Comparison of ENCODE assay signal across 15 cellular contexts in the genomic region with DNA sequence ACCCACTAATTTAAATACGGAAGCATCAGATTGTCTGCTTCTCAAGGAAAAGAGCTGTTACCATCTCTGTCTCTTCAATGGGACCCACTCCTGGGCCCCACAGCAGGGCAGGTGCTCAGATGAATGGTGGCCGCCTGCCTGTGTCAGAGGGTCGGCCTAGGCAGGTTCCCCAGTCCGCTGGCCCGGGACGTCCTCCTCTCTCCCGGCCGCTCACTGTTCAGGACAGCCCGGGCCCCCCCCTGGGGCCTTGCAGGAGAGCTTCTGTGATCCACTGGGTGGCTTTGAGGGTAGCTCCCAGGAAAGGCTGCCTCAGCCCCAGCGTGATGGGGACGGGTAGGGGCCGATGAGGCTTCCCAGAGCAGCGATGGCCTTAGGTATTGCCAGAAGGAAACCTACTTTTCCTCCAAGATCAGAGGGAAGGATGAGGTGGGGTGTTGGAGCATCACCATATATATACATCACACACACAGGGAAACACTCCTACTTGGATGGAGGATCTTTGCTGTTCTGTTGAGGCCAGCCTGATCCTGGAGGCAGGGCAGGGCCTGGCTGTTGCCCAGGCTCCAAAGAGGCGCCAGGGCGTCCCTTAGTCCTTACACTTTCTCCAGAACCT.
A peak's percentile ranks its signal among the peaks of the same experiment; 100 is the strongest.
DNase-seq lines count a peak whose midpoint lies in the region; ATAC-seq, FAIRE-seq and TF ChIP-seq lines count a peak whose summit lies in the region.
"Had no signal": no experiment of that assay in that cellular context is flagged by ENCODE, and none has a peak within 500 bp of the region (broad histone marks: within the 10 kb centered on the region; RNA-seq: fewer than 3 reads in every experiment).

No MANE protein-coding gene starts in this region.

- peak overlapping the region; percentile 34 for H3K4me2 ChIP-seq in K562 (ENCODE audit: insufficient read depth, low read length)

- TF ChIP-seq CTCF in K562 (IDR thresholded peaks at IDR 0.05 in 2 of 3, conservative IDR thresholded peaks at IDR 0.05 in 1 of 3; ENCODE audit: insufficient read depth in 2 of 3, low read depth in 1 of 3, low read length in 3 of 3), result no peak
- TF ChIP-seq CTCF in mesothelial cell of epicardium (IDR thresholded peaks at IDR 0.05; ENCODE audit: unreplicated experiment), result no peak

- H3K9ac ChIP-seq in K562 (ENCODE audit: insufficient read depth in 1 of 2, low read depth in 2 of 2, low read length in 2 of 2), result no peak overlapping the region

- 0 out of 2 replicates have a peak, but pooled peaks cover 3% of the 10 kb centered on the region for H4K20me1 ChIP-seq in K562 (replicated peaks; ENCODE audit: control insufficient read depth, insufficient read depth, low read length)

- H3K4me3 ChIP-seq in CD4-positive, CD25-positive, alpha-beta regulatory T cell (ENCODE audit: low read depth, low read length), result no peak overlapping the region
- H3K4me3 ChIP-seq in H7 (ENCODE audit: insufficient read depth, low read depth, low read length) (no peak overlapping the region), K562 (no peak overlapping the region)

- H3K79me2 ChIP-seq in K562 (ENCODE audit: control insufficient read depth, insufficient read depth, low read length), result no peaks in the 10 kb centered on the region

- no peak for FAIRE-seq in K562 (lab: Jason Lieb, UNC)
- FAIRE-seq: HepG2 had no signal

- peak overlapping the region in 2 of 3 donors; percentile 32 to 55 for H3K27ac Mint-ChIP-seq in CD4-positive, CD25-positive, alpha-beta regulatory T cell
- H3K27ac Mint-ChIP-seq in mesothelial cell of epicardium, result peak overlapping the region; percentile 30

- TF ChIP-seq POLR2A in K562 (conservative IDR thresholded peaks at IDR 0.05), result no peak

- WGBS in K562 (ENCODE audit: insufficient coverage, low coverage, missing lambda C conversion rate), result 31% methylated on average over 12 of the region's 15 CpGs

- H3K27ac ChIP-seq in CD4-positive, CD25-positive, alpha-beta regulatory T cell (ENCODE audit: insufficient read depth, low read length, poor library complexity, severe bottlenecking), result no peak overlapping the region
- H3K27ac ChIP-seq in K562 (ENCODE audit: extremely low read depth, low read depth, low read length), result no peak overlapping the region

- H3K9me3 Mint-ChIP-seq in CD4-positive, CD25-positive, alpha-beta regulatory T cell, result no peaks in the 10 kb centered on the region
- no peaks in the 10 kb centered on the region for H3K9me3 Mint-ChIP-seq in mesothelial cell of epicardium

- ATAC-seq in CD4-positive, CD25-positive, alpha-beta regulatory T cell (ENCODE audit: low read depth in 2 of 2), result no peak
- no peak; the same call in 2 of the 3 replicates for ATAC-seq in K562
- ATAC-seq in HG02610 (IDR thresholded peaks at IDR 0.05; ENCODE audit: unreplicated experiment), result no peak
- no peak for ATAC-seq in GM18868 (IDR thresholded peaks at IDR 0.05; ENCODE audit: unreplicated experiment)
- ATAC-seq: HepG2 had no signal

- peak overlapping the region; percentile 40; the same call in 1 of the 2 replicates for H2AFZ ChIP-seq in K562 (ENCODE audit: low read depth, low read length)

- no peaks in the 10 kb centered on the region for H3K9me1 ChIP-seq in K562 (ENCODE audit: control insufficient read depth, insufficient read depth, low read length)

- POLR2A ChIA-PET in K562 (lab: Yijun Ruan, JAX), result interaction anchor here (0.9 kb wide), 1 partner anchor 9 kb away, joined by 3 read pairs; no protein-coding TSS in a partner anchor

- H3K9me3 ChIP-seq in CD4-positive, CD25-positive, alpha-beta regulatory T cell (ENCODE audit: control insufficient read depth in 2 of 2, low read length in 2 of 2), result no peaks in the 10 kb centered on the region
- H3K9me3 ChIP-seq in K562 (replicated peaks; ENCODE audit: control insufficient read depth, insufficient read depth, low read depth, low read length), result no peaks in the 10 kb centered on the region

- CTCF ChIA-PET in K562 (lab: Yijun Ruan, JAX; ENCODE audit: low intra/inter-chr PET ratio), result no interaction called here

- no peaks in the 10 kb centered on the region for H3K27me3 ChIP-seq in CD4-positive, CD25-positive, alpha-beta regulatory T cell (ENCODE audit: control insufficient read depth, insufficient read depth, low read length)
- H3K27me3 ChIP-seq in H7 (ENCODE audit: control insufficient read depth, insufficient read depth, low read length), result peaks cover 8% of the 10 kb centered on the region; the same call in 1 of the 2 replicates
- H3K27me3 ChIP-seq in K562 (ENCODE audit: control insufficient read depth in 2 of 2, insufficient read depth in 2 of 2, low read length in 2 of 2), result 0 out of 5 replicates have a peak, but pooled peaks cover 0 to 4% of the 10 kb centered on the region in 2 experiments

- H3K4me1 ChIP-seq in CD4-positive, CD25-positive, alpha-beta regulatory T cell (ENCODE audit: control insufficient read depth, insufficient read depth, low read length, poor library complexity, severe bottlenecking), result peaks cover 10% of the 10 kb centered on the region
- H3K4me1 ChIP-seq in K562 (replicated peaks in 1 of 2; ENCODE audit: control insufficient read depth in 2 of 2, insufficient read depth in 2 of 2, low read length in 2 of 2), result peaks cover 0 to 25% of the 10 kb centered on the region in 2 experiments; a peak in 1 of 5 replicates

- peak overlapping the region in 1 of 4 donors; percentile 54 for H3K4me3 Mint-ChIP-seq in CD4-positive, CD25-positive, alpha-beta regulatory T cell
- H3K4me3 Mint-ChIP-seq in mesothelial cell of epicardium, result no peak overlapping the region

- peaks cover 3% of the 10 kb centered on the region for H3K36me3 ChIP-seq in CD4-positive, CD25-positive, alpha-beta regulatory T cell (ENCODE audit: control insufficient read depth, insufficient read depth, low read length)
- H3K36me3 ChIP-seq in H7 (replicated peaks; ENCODE audit: control insufficient read depth, insufficient read depth, low read length), result peaks cover 2% of the 10 kb centered on the region; the same call in 1 of the 2 replicates
- no peaks in the 10 kb centered on the region for H3K36me3 ChIP-seq in K562 (ENCODE audit: control insufficient read depth, insufficient read depth, low read length)

- H3K4me1 Mint-ChIP-seq in CD4-positive, CD25-positive, alpha-beta regulatory T cell, result peaks cover 0 to 13% (median 7%) of the 10 kb centered on the region in 4 donors
- H3K4me1 Mint-ChIP-seq in mesothelial cell of epicardium, result peaks cover 10% of the 10 kb centered on the region

- in situ Hi-C loops in K562 (cut with MboI), result loop anchor here (25.0 kb wide), 1 partner anchor 775 kb away; no protein-coding TSS in a partner anchor

- no peak for DNase-seq in CD4-positive, CD25-positive, alpha-beta regulatory T cell
- DNase-seq in H7, result peak; percentile 51
- DNase-seq in K562 (ENCODE audit: extremely low read depth in 1 of 4, low spot score in 3 of 4), result no peak
- no peak for DNase-seq in mesothelial cell of epicardium (ENCODE audit: low spot score in 2 of 2, unreplicated experiment in 2 of 2)
- DNase-seq in activated CD8-positive, alpha-beta memory T cell treated with anti-CD3 and anti-CD28 coated beads, Interleukin-2, amount 50 U/mL, for 4 hours, result no peak
- DNase-seq: DMS153, EL, Karpas-422, MV-4-11, NCI-H1417 treated with DMSO at 0.1 percent for 48 hours, NCI-H2029 treated with DMSO at 0.1 percent for 48 hours, NCI-H510A had no signal

- no peak for TF ChIP-seq RAD21 in K562 (CRISPR knock-in tag; conservative IDR thresholded peaks at IDR 0.05 in 1 of 2, IDR thresholded peaks at IDR 0.05 in 1 of 2)

- peaks cover 4% of the 10 kb centered on the region for H3K27me3 Mint-ChIP-seq in CD4-positive, CD25-positive, alpha-beta regulatory T cell
- H3K27me3 Mint-ChIP-seq in mesothelial cell of epicardium (ENCODE audit: low read depth), result peaks cover 3% of the 10 kb centered on the region

- intact Hi-C loops in K562 (cut with micrococcal nuclease), result no loop called here

- no peak for TF ChIP-seq EP300 in K562 (IDR thresholded peaks at IDR 0.05; ENCODE audit: low read length)

- H3K36me3 Mint-ChIP-seq in CD4-positive, CD25-positive, alpha-beta regulatory T cell, result peaks cover 13% of the 10 kb centered on the region
- H3K36me3 Mint-ChIP-seq in mesothelial cell of epicardium, result no peaks in the 10 kb centered on the region

- BruUV-seq in K562 (replicated peaks; lab: Mats Ljungman, UMichigan), result no TSS peak

TF ChIP-seq in K562, 482 proteins besides CTCF, POLR2A, EP300 and RAD21:
- no peak for TF ChIP-seq KLF6 (CRISPR knock-in tag; IDR thresholded peaks at IDR 0.05; ENCODE audit: borderline replicate concordance)
- TF ChIP-seq, protein P1, sequence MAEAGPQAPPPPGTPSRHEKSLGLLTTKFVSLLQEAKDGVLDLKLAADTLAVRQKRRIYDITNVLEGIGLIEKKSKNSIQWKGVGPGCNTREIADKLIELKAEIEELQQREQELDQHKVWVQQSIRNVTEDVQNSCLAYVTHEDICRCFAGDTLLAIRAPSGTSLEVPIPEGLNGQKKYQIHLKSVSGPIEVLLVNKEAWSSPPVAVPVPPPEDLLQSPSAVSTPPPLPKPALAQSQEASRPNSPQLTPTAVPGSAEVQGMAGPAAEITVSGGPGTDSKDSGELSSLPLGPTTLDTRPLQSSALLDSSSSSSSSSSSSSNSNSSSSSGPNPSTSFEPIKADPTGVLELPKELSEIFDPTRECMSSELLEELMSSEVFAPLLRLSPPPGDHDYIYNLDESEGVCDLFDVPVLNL (CRISPR knock-in tag; IDR thresholded peaks at IDR 0.05; ENCODE audit: low read depth), result no peak
- no peak for TF ChIP-seq STAT5B (CRISPR knock-in tag; IDR thresholded peaks at IDR 0.05)
- no peak for TF ChIP-seq RBM25 (IDR thresholded peaks at IDR 0.05; ENCODE audit: low read depth, low read length, severe bottlenecking)
